ENCODE assay signal across 8 cellular contexts in genomic region chr16:52069866-52070265, GRCh38.
A peak's percentile ranks its signal among the peaks of the same experiment; 100 is the strongest.
DNase-seq lines count a peak whose midpoint lies in the region; ATAC-seq and TF ChIP-seq lines count a peak whose summit lies in the region.

No MANE protein-coding gene starts in this region.

- H3K4me2 ChIP-seq in fibroblast of lung (ENCODE audit: extremely low read depth, insufficient read depth, low read length), result no peak overlapping the region

- H3K4me3 Mint-ChIP-seq in naive thymus-derived CD8-positive, alpha-beta T cell, result no peak overlapping the region
- no peak overlapping the region for H3K4me3 Mint-ChIP-seq in activated T-helper 17 cell treated with anti-CD3 and anti-CD28 coated beads, Interleukin-2, amount 50 U/mL, for 72 hours

- POLR2A ChIA-PET in HEK293T (lab: Yijun Ruan, JAX), result no interaction called here
- POLR2A ChIA-PET in naive thymus-derived CD8-positive, alpha-beta T cell (lab: Charles Lee), result no interaction called here

- TF ChIP-seq CTCF in fibroblast of lung (conservative IDR thresholded peaks at IDR 0.05 in 1 of 2, IDR thresholded peaks at IDR 0.05 in 1 of 2; ENCODE audit: low read depth in 1 of 2, low read length in 2 of 2) (peak in 1 of 2 donors; percentile 10), retinal pigment epithelial cell (conservative IDR thresholded peaks at IDR 0.05; ENCODE audit: low read depth, low read length) (peak; percentile 49)

- no peaks in the 10 kb centered on the region for H4K20me1 ChIP-seq in fibroblast of lung (ENCODE audit: control insufficient read depth, extremely low read depth, insufficient read depth, low read length)

- ATAC-seq in naive thymus-derived CD8-positive, alpha-beta T cell, result no peak
- ATAC-seq in activated T-helper 17 cell treated with anti-CD3 and anti-CD28 coated beads, Interleukin-2, amount 50 U/mL, for 72 hours (replicated peaks), result no peak
- no peak for ATAC-seq in HG03520 (IDR thresholded peaks at IDR 0.05; ENCODE audit: unreplicated experiment)

- H3K27me3 ChIP-seq in fibroblast of lung (ENCODE audit: control insufficient read depth, insufficient read depth, low read length) (no peaks in the 10 kb centered on the region), MG63 (no peaks in the 10 kb centered on the region; the same call in 1 of the 2 replicates)

- H3K27me3 Mint-ChIP-seq in naive thymus-derived CD8-positive, alpha-beta T cell, result peaks cover 0 to 8% (median 6%) of the 10 kb centered on the region in 5 donors
- peaks cover 3% of the 10 kb centered on the region for H3K27me3 Mint-ChIP-seq in activated T-helper 17 cell treated with anti-CD3 and anti-CD28 coated beads, Interleukin-2, amount 50 U/mL, for 72 hours

- H3K36me3 ChIP-seq in fibroblast of lung (ENCODE audit: control insufficient read depth, insufficient read depth, low read length) (no peaks in the 10 kb centered on the region), MG63 (no peaks in the 10 kb centered on the region)

- no peaks in the 10 kb centered on the region for H3K79me2 ChIP-seq in fibroblast of lung (ENCODE audit: control insufficient read depth, insufficient read depth, low read length)

- H3K27ac ChIP-seq in fibroblast of lung (ENCODE audit: insufficient read depth, low read length), result no peak overlapping the region

- no peak overlapping the region for H3K27ac Mint-ChIP-seq in naive thymus-derived CD8-positive, alpha-beta T cell
- no peak overlapping the region for H3K27ac Mint-ChIP-seq in activated T-helper 17 cell treated with anti-CD3 and anti-CD28 coated beads, Interleukin-2, amount 50 U/mL, for 72 hours

- peak; percentile 10 for DNase-seq in HEK293T (ENCODE audit: extremely low spot score)
- peak; percentile 65 for DNase-seq in NCI-H69 (lab: John Stamatoyannopoulos, UW)
- DNase-seq in fibroblast of lung (ENCODE audit: low read depth in 2 of 2), result peak; percentile 15 to 17
- DNase-seq in retinal pigment epithelial cell (ENCODE audit: low read depth), result no peak
- DNase-seq in naive thymus-derived CD8-positive, alpha-beta T cell, result no peak
- no peak for DNase-seq in MG63

- H2AFZ ChIP-seq in fibroblast of lung (ENCODE audit: low read length), result no peak overlapping the region

- H3K4me3 ChIP-seq in fibroblast of lung (replicated peaks in 1 of 4; ENCODE audit: control extremely low read depth in 1 of 4, insufficient read depth in 1 of 4, low read depth in 3 of 4, low read length in 4 of 4) (no peak overlapping the region), retinal pigment epithelial cell (ENCODE audit: low read length) (no peak overlapping the region), MG63 (no peak overlapping the region)

- no peaks in the 10 kb centered on the region for H3K9me3 ChIP-seq in fibroblast of lung (ENCODE audit: control insufficient read depth, insufficient read depth, low read depth, low read length)
- H3K9me3 ChIP-seq in MG63, result peaks cover 2% of the 10 kb centered on the region; the same call in 1 of the 2 replicates

- H3K9ac ChIP-seq in fibroblast of lung (ENCODE audit: insufficient read depth, low read length), result no peak overlapping the region

- H3K9me3 Mint-ChIP-seq in naive thymus-derived CD8-positive, alpha-beta T cell, result peaks cover 0 to 26% (median 4%) of the 10 kb centered on the region in 9 donors
- H3K9me3 Mint-ChIP-seq in activated T-helper 17 cell treated with anti-CD3 and anti-CD28 coated beads, Interleukin-2, amount 50 U/mL, for 72 hours, result peaks cover 7% of the 10 kb centered on the region

- H3K4me1 ChIP-seq in fibroblast of lung (ENCODE audit: control insufficient read depth, extremely low read depth, insufficient read depth, low read length), result no peaks in the 10 kb centered on the region

- H3K4me1 Mint-ChIP-seq in naive thymus-derived CD8-positive, alpha-beta T cell, result no peaks in the 10 kb centered on the region
- no peaks in the 10 kb centered on the region for H3K4me1 Mint-ChIP-seq in activated T-helper 17 cell treated with anti-CD3 and anti-CD28 coated beads, Interleukin-2, amount 50 U/mL, for 72 hours

- CTCF ChIA-PET in HEK293T (lab: Yijun Ruan, JAX), result interaction anchor here (0.6 to 2.4 kb wide), 8 partner anchors 13 to 952 kb away, joined by 3 to 17 read pairs (median 4); no protein-coding TSS in a partner anchor

- H3K36me3 Mint-ChIP-seq in naive thymus-derived CD8-positive, alpha-beta T cell, result no peaks in the 10 kb centered on the region
- no peaks in the 10 kb centered on the region for H3K36me3 Mint-ChIP-seq in activated T-helper 17 cell treated with anti-CD3 and anti-CD28 coated beads, Interleukin-2, amount 50 U/mL, for 72 hours (ENCODE audit: low read depth)

TF ChIP-seq in HEK293T, 16 proteins besides CTCF, POLR2A, EP300 and RAD21:
- no peak for TF ChIP-seq ARNT (IDR thresholded peaks at IDR 0.05)
- TF ChIP-seq FOXK2 (IDR thresholded peaks at IDR 0.05), result no peak
- no peak for TF ChIP-seq ZNF384 (IDR thresholded peaks at IDR 0.05)
TF ChIP-seq in HEK293T: peak in this region for 0.

Comparison
In these comparisons a context has a peak if more than half of its experiments do, and no peak if none do; other contexts are left out.
1. DNase-seq: peak in HEK293T (single experiment), NCI-H69 (single experiment) and fibroblast of lung (2 of 2); none in retinal pigment epithelial cell (single experiment), naive thymus-derived CD8-positive, alpha-beta T cell (0 of 10) and MG63 (single experiment).